In the genomic region with DNA sequence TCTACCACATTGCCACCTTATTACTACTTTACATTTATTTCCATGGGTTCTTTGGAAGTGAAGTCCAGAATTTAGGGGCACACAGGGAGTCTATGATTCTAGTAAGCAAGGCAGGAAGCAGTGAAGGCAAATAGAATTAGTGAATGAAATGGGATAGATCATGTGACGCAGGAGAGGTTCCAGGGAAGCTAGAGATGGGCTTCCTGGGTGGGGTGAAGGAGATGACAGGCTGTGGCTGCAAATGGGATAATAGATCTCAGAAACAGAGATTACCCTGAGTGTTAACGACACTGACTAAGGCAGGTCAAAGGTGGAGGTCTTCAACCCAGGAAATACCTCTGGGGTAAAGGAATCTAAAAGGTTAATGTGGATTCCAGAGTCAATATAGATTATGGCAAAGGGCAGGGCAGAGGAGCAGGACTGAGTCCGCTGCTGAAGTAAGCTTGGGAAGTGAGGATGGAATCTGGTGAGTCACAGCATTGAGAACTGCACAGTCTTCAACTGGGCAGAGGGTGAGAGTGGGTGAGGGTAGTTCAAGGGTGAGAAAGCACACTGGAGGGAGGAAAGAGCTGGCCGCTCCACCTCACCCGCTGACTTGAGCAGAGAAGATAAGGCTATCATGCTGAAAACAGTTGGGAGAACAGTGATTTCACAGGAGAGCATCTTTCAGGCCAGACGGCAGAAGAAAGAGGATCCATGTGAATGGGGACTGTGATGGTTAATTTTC, we compare ENCODE assay signal across 1 cellular context.
TF ChIP-seq lines count a peak whose summit lies in the region.

No MANE protein-coding gene starts in this region.

TF ChIP-seq in K562, 482 proteins besides CTCF, POLR2A, EP300 and RAD21 (continued from another document and continues in another):
- TF ChIP-seq, protein P1, sequence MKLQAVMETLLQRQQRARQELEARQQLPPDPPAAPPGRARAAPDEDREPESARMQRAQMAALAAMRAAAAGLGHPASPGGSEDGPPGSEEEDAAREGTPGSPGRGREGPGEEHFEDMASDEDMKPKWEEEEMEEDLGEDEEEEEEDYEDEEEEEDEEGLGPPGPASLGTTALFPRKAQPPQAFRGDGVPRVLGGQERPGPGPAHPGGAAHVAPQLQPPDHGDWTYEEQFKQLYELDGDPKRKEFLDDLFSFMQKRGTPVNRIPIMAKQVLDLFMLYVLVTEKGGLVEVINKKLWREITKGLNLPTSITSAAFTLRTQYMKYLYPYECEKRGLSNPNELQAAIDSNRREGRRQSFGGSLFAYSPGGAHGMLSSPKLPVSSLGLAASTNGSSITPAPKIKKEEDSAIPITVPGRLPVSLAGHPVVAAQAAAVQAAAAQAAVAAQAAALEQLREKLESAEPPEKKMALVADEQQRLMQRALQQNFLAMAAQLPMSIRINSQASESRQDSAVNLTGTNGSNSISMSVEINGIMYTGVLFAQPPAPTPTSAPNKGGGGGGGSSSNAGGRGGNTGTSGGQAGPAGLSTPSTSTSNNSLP (IDR thresholded peaks at IDR 0.05; ENCODE audit: borderline replicate concordance, low read depth, low read length), result no peak; the same call in 1 of the 2 replicates
- TF ChIP-seq NRF1 (conservative IDR thresholded peaks at IDR 0.05 in 1 of 2, IDR thresholded peaks at IDR 0.05 in 1 of 2) (no peak; a peak in 1 of 4 replicates), NR2C2 (CRISPR knock-in tag; IDR thresholded peaks at IDR 0.05) (no peak), NR2C2 (tag; IDR thresholded peaks at IDR 0.05) (peak; percentile 70), MTA3 (IDR thresholded peaks at IDR 0.05; ENCODE audit: borderline replicate concordance) (peak; percentile 76; the same call in 1 of the 2 replicates), RBFOX2 (IDR thresholded peaks at IDR 0.05; ENCODE audit: low read depth, low read length) (no peak), CREB1 (IDR thresholded peaks at IDR 0.05) (peak; percentile 49; the same call in 1 of the 2 replicates), CREB1 (CRISPR knock-in tag; IDR thresholded peaks at IDR 0.05) (no peak), GATAD2A (IDR thresholded peaks at IDR 0.05) (peak; percentile 91), NR2C1 (IDR thresholded peaks at IDR 0.05) (peak; percentile 64; the same call in 1 of the 2 replicates), NR2C1 (tag; IDR thresholded peaks at IDR 0.05) (peak; percentile 64), GATA2 (CRISPR knock-in tag; IDR thresholded peaks at IDR 0.05) (peak; percentile 91), MEF2A (IDR thresholded peaks at IDR 0.05; ENCODE audit: control insufficient read depth, low read depth, low read length) (peak; percentile 51; the same call in 1 of the 2 replicates), SMARCC2 (IDR thresholded peaks at IDR 0.05; ENCODE audit: low read depth) (peak; percentile 59), TCF3 (CRISPR knock-in tag; IDR thresholded peaks at IDR 0.05) (peak; percentile 95), FOXM1 (IDR thresholded peaks at IDR 0.05; ENCODE audit: low read depth) (peak; percentile 80), FOXM1 (CRISPR knock-in tag; IDR thresholded peaks at IDR 0.05; ENCODE audit: low read depth) (no peak), RUNX1 (IDR thresholded peaks at IDR 0.05; ENCODE audit: low read depth) (peak; percentile 55; the same call in 1 of the 2 replicates), U2AF1 (optimal IDR thresholded peaks at IDR 0.05; ENCODE audit: low read depth, low read length) (no peak), PHB2 (IDR thresholded peaks at IDR 0.05; ENCODE audit: low read depth) (peak; percentile 80), KDM4B (IDR thresholded peaks at IDR 0.05; ENCODE audit: borderline replicate concordance in 2 of 2, low read depth in 1 of 2) (no peak), MBD2 (IDR thresholded peaks at IDR 0.05; ENCODE audit: borderline replicate concordance, low read depth) (peak; percentile 53; the same call in 1 of the 2 replicates), RCOR1 (IDR thresholded peaks at IDR 0.05; ENCODE audit: borderline replicate concordance in 1 of 2, low read depth in 2 of 2, low read length in 2 of 2) (peak; percentile 97 to 100; a peak in 3 of 4 replicates), ZNF584 (CRISPR knock-in tag; IDR thresholded peaks at IDR 0.05; ENCODE audit: low read depth) (peak; percentile 95), HNRNPL (IDR thresholded peaks at IDR 0.05; ENCODE audit: low read depth, low read length) (no peak), DACH1 (IDR thresholded peaks at IDR 0.05; ENCODE audit: partially characterized antibody) (peak; percentile 17), TBL1XR1 (IDR thresholded peaks at IDR 0.05; ENCODE audit: low read length in 2 of 2) (peak; percentile 68 to 81; a peak in 3 of 4 replicates), LEF1 (IDR thresholded peaks at IDR 0.05) (peak; percentile 60; the same call in 1 of the 2 replicates), ATF7 (IDR thresholded peaks at IDR 0.05) (peak; percentile 23; the same call in 1 of the 2 replicates), ZNF766 (CRISPR knock-in tag; conservative IDR thresholded peaks at IDR 0.05) (peak; percentile 54; the same call in 1 of the 2 replicates)
- TF ChIP-seq, protein P2, sequence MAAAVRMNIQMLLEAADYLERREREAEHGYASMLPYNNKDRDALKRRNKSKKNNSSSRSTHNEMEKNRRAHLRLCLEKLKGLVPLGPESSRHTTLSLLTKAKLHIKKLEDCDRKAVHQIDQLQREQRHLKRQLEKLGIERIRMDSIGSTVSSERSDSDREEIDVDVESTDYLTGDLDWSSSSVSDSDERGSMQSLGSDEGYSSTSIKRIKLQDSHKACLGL (CRISPR knock-in tag; IDR thresholded peaks at IDR 0.05; ENCODE audit: borderline replicate concordance, poor library complexity, severe bottlenecking), result no peak
- TF ChIP-seq, protein P3, sequence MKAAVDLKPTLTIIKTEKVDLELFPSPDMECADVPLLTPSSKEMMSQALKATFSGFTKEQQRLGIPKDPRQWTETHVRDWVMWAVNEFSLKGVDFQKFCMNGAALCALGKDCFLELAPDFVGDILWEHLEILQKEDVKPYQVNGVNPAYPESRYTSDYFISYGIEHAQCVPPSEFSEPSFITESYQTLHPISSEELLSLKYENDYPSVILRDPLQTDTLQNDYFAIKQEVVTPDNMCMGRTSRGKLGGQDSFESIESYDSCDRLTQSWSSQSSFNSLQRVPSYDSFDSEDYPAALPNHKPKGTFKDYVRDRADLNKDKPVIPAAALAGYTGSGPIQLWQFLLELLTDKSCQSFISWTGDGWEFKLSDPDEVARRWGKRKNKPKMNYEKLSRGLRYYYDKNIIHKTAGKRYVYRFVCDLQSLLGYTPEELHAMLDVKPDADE (conservative IDR thresholded peaks at IDR 0.05; ENCODE audit: control insufficient read depth, low read depth, low read length), result 0 out of 2 replicates have a peak, but pooled peaks have one; percentile 25
- TF ChIP-seq, protein P4, sequence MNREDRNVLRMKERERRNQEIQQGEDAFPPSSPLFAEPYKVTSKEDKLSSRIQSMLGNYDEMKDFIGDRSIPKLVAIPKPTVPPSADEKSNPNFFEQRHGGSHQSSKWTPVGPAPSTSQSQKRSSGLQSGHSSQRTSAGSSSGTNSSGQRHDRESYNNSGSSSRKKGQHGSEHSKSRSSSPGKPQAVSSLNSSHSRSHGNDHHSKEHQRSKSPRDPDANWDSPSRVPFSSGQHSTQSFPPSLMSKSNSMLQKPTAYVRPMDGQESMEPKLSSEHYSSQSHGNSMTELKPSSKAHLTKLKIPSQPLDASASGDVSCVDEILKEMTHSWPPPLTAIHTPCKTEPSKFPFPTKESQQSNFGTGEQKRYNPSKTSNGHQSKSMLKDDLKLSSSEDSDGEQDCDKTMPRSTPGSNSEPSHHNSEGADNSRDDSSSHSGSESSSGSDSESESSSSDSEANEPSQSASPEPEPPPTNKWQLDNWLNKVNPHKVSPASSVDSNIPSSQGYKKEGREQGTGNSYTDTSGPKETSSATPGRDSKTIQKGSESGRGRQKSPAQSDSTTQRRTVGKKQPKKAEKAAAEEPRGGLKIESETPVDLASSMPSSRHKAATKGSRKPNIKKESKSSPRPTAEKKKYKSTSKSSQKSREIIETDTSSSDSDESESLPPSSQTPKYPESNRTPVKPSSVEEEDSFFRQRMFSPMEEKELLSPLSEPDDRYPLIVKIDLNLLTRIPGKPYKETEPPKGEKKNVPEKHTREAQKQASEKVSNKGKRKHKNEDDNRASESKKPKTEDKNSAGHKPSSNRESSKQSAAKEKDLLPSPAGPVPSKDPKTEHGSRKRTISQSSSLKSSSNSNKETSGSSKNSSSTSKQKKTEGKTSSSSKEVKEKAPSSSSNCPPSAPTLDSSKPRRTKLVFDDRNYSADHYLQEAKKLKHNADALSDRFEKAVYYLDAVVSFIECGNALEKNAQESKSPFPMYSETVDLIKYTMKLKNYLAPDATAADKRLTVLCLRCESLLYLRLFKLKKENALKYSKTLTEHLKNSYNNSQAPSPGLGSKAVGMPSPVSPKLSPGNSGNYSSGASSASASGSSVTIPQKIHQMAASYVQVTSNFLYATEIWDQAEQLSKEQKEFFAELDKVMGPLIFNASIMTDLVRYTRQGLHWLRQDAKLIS (CRISPR knock-in tag; IDR thresholded peaks at IDR 0.05), result no peak
- TF ChIP-seq, protein P5, sequence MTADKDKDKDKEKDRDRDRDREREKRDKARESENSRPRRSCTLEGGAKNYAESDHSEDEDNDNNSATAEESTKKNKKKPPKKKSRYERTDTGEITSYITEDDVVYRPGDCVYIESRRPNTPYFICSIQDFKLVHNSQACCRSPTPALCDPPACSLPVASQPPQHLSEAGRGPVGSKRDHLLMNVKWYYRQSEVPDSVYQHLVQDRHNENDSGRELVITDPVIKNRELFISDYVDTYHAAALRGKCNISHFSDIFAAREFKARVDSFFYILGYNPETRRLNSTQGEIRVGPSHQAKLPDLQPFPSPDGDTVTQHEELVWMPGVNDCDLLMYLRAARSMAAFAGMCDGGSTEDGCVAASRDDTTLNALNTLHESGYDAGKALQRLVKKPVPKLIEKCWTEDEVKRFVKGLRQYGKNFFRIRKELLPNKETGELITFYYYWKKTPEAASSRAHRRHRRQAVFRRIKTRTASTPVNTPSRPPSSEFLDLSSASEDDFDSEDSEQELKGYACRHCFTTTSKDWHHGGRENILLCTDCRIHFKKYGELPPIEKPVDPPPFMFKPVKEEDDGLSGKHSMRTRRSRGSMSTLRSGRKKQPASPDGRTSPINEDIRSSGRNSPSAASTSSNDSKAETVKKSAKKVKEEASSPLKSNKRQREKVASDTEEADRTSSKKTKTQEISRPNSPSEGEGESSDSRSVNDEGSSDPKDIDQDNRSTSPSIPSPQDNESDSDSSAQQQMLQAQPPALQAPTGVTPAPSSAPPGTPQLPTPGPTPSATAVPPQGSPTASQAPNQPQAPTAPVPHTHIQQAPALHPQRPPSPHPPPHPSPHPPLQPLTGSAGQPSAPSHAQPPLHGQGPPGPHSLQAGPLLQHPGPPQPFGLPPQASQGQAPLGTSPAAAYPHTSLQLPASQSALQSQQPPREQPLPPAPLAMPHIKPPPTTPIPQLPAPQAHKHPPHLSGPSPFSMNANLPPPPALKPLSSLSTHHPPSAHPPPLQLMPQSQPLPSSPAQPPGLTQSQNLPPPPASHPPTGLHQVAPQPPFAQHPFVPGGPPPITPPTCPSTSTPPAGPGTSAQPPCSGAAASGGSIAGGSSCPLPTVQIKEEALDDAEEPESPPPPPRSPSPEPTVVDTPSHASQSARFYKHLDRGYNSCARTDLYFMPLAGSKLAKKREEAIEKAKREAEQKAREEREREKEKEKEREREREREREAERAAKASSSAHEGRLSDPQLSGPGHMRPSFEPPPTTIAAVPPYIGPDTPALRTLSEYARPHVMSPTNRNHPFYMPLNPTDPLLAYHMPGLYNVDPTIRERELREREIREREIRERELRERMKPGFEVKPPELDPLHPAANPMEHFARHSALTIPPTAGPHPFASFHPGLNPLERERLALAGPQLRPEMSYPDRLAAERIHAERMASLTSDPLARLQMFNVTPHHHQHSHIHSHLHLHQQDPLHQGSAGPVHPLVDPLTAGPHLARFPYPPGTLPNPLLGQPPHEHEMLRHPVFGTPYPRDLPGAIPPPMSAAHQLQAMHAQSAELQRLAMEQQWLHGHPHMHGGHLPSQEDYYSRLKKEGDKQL (CRISPR knock-in tag; IDR thresholded peaks at IDR 0.05; ENCODE audit: borderline replicate concordance), result no peak
- TF ChIP-seq, protein P6, sequence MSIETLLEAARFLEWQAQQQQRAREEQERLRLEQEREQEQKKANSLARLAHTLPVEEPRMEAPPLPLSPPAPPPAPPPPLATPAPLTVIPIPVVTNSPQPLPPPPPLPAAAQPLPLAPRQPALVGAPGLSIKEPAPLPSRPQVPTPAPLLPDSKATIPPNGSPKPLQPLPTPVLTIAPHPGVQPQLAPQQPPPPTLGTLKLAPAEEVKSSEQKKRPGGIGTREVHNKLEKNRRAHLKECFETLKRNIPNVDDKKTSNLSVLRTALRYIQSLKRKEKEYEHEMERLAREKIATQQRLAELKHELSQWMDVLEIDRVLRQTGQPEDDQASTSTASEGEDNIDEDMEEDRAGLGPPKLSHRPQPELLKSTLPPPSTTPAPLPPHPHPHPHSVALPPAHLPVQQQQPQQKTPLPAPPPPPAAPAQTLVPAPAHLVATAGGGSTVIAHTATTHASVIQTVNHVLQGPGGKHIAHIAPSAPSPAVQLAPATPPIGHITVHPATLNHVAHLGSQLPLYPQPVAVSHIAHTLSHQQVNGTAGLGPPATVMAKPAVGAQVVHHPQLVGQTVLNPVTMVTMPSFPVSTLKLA (conservative IDR thresholded peaks at IDR 0.05), result peak in 1 of 2 experiments; percentile 59; a peak in 1 of 4 replicates
- TF ChIP-seq, protein P7, sequence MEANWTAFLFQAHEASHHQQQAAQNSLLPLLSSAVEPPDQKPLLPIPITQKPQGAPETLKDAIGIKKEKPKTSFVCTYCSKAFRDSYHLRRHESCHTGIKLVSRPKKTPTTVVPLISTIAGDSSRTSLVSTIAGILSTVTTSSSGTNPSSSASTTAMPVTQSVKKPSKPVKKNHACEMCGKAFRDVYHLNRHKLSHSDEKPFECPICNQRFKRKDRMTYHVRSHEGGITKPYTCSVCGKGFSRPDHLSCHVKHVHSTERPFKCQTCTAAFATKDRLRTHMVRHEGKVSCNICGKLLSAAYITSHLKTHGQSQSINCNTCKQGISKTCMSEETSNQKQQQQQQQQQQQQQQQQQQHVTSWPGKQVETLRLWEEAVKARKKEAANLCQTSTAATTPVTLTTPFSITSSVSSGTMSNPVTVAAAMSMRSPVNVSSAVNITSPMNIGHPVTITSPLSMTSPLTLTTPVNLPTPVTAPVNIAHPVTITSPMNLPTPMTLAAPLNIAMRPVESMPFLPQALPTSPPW (CRISPR knock-in tag; IDR thresholded peaks at IDR 0.05), result peak; percentile 36; the same call in 1 of the 2 replicates
- TF ChIP-seq, protein P8, sequence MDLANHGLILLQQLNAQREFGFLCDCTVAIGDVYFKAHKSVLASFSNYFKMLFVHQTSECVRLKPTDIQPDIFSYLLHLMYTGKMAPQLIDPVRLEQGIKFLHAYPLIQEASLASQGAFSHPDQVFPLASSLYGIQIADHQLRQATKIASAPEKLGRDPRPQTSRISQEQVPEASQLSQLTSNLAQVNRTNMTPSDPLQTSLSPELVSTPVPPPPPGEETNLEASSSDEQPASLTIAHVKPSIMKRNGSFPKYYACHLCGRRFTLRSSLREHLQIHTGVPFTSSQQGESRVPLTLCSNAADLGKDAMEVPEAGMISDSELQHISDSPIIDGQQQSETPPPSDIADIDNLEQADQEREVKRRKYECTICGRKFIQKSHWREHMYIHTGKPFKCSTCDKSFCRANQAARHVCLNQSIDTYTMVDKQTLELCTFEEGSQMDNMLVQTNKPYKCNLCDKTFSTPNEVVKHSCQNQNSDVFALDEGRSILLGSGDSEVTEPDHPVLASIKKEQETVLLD (IDR thresholded peaks at IDR 0.05), result peak; percentile 87
